Comparison of ENCODE assay signal across 1 cellular context in the genomic region with DNA sequence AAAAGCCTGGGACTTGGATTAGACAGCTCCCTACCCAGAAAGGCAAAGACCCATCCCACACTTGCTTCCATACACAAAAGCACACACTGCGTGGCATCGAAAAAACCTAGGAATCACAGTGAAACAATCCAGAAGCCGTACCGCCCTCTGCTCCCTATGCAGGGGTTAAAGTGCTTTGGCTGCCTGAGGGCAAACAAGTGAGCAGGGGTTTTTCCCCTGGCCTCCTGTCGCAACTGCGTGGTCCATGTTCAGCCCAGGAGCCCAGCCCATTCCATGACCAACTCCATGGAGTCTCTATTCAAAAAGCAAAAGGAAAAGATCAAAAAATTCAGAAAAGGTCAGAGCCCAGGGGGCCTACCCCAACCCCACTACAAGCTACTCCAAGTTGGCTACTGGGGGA.
TF ChIP-seq lines count a peak whose summit lies in the region.

No MANE protein-coding gene starts in this region.

TF ChIP-seq in GM12878, 131 proteins besides CTCF, POLR2A, EP300 and RAD21:
- no peak for TF ChIP-seq GATAD2B (conservative IDR thresholded peaks at IDR 0.05; ENCODE audit: low read depth)
- no peak for TF ChIP-seq TBL1XR1 (IDR thresholded peaks at IDR 0.05; ENCODE audit: low read depth, low read length)
